ENCODE assay signal across 11 cellular contexts in the genomic region with DNA sequence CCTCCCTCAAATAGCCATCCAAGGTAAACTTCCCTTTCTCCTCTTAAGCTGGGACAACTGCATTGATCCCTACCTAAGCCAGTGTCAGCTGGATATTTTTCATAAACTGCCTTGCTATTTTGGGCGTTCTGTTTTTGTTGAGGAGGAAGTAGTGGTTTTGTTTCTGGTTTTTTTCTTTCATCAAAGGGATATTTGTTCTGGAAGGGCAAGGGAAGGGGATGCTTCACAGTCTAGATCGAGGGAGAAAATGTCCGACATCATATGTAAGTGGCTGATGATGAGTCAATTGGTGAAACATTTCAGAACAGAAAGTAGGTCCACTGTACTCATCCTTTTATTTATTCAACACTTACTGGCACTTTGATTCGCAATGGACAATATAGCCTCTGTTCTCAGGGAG. TPM values are rescaled to one million over a fixed set of nuclear protein-coding genes. Genes with fewer than 3 reads are reported as not detected.
DNase-seq lines count a peak whose midpoint lies in the region; TF ChIP-seq lines count a peak whose summit lies in the region.
"Had no signal": no experiment of that assay in that cellular context is flagged by ENCODE, and none has a peak within 500 bp of the region (broad histone marks: within the 10 kb centered on the region; RNA-seq: fewer than 3 reads in every experiment).

No MANE protein-coding gene starts in this region.

- no peaks in the 10 kb centered on the region for H3K9me3 ChIP-seq in hepatocyte (ENCODE audit: low read depth)

- H3K9me2 ChIP-seq in hepatocyte (replicated peaks; ENCODE audit: insufficient read depth), result no peaks in the 10 kb centered on the region

- WGBS in hepatocyte (ENCODE audit: low lambda C conversion rate, missing lambda C conversion rate), result 85% methylated on average over 4 of the region's 4 CpGs

- H3K36me3 ChIP-seq in hepatocyte (replicated peaks; ENCODE audit: insufficient read depth, low read depth), result no peaks in the 10 kb centered on the region

- H3K9me3 Mint-ChIP-seq in nephron progenitor cell, result peaks cover 17% of the 10 kb centered on the region

- H3K79me2 ChIP-seq in hepatocyte, result peaks cover 68% of the 10 kb centered on the region

- peak; percentile 44 for DNase-seq in EH (ENCODE audit: low read depth)
- peak; percentile 32 for DNase-seq in OCI-M1 (lab: John Stamatoyannopoulos, UW)
- peak; percentile 65 for DNase-seq in dermis blood vessel endothelial cell
- no peak for DNase-seq in nephron progenitor cell
- DNase-seq in hepatocyte (ENCODE audit: low spot score), result no peak
- no peak for DNase-seq in NCI-H2107 (lab: John Stamatoyannopoulos, UW)
- DNase-seq in activated effector memory CD4-positive, alpha-beta T cell treated with Interleukin-2 at 50 U/mL for 16 hours, result no peak
- no peak for DNase-seq in HUDEP-2 (lab: John Stamatoyannopoulos, UW; ENCODE audit: unreplicated experiment in 76 of 76)
- DNase-seq: activated CD8-positive, alpha-beta T cell treated with anti-CD3 and anti-CD28 coated beads, Interleukin-2, amount 10 ng/mL, durations not matched to agents 7 days and 5 days; PC-9; small intestine had no signal

- no peak for TF ChIP-seq CTCF in nephron progenitor cell (IDR thresholded peaks at IDR 0.05)
- no peak for TF ChIP-seq CTCF in hepatocyte (IDR thresholded peaks at IDR 0.05; ENCODE audit: poor library complexity)

- no peak overlapping the region for H3K4me3 ChIP-seq in hepatocyte
- H3K4me3 ChIP-seq: PC-9 had no signal

- no peaks in the 10 kb centered on the region for H3K27me3 Mint-ChIP-seq in nephron progenitor cell (ENCODE audit: low read depth, poor library complexity)

- no peak overlapping the region for H3K27ac ChIP-seq in hepatocyte
- H3K27ac ChIP-seq: PC-9 had no signal

- H3K4me2 ChIP-seq in hepatocyte, result no peak overlapping the region
- H3K4me2 ChIP-seq: PC-9 had no signal

- peaks cover 19% of the 10 kb centered on the region for H4K20me1 ChIP-seq in hepatocyte (ENCODE audit: insufficient read depth, poor library complexity, severe bottlenecking)

- H3K36me3 Mint-ChIP-seq in nephron progenitor cell (ENCODE audit: low read depth), result peaks cover 23% of the 10 kb centered on the region

- no peaks in the 10 kb centered on the region for H3K27me3 ChIP-seq in hepatocyte

- peak overlapping the region; percentile 60 for H3K4me3 Mint-ChIP-seq in nephron progenitor cell
- H3K4me3 Mint-ChIP-seq: activated CD8-positive, alpha-beta T cell treated with anti-CD3 and anti-CD28 coated beads, Interleukin-2, amount 10 ng/mL, durations not matched to agents 7 days and 5 days had no signal

- H3K4me1 ChIP-seq in hepatocyte (ENCODE audit: insufficient read depth), result peaks cover 52% of the 10 kb centered on the region

- no peaks in the 10 kb centered on the region for H3K4me1 Mint-ChIP-seq in nephron progenitor cell

- no peak overlapping the region for H3K27ac Mint-ChIP-seq in nephron progenitor cell
- H3K27ac Mint-ChIP-seq: activated CD8-positive, alpha-beta T cell treated with anti-CD3 and anti-CD28 coated beads, Interleukin-2, amount 10 ng/mL, durations not matched to agents 7 days and 5 days had no signal

- no peak overlapping the region for H2AFZ ChIP-seq in hepatocyte
- H2AFZ ChIP-seq: PC-9 had no signal

RNA-seq across cellular contexts. Expression of gene TANC1, which starts 31.0 kb away (rescaled TPM):
- 92.6 and 99.7 TPM in 2 replicates for total RNA-seq in dermis blood vessel endothelial cell
- total RNA-seq in hepatocyte, result 18.5 and 20.6 TPM in 2 replicates
- 8.3 and 8.9 TPM in 2 replicates for polyA plus RNA-seq in hepatocyte

Comparison
In these comparisons a context has a peak if more than half of its experiments do, and no peak if none do; other contexts are left out.
1. DNase-seq: peak in EH (single experiment), OCI-M1 (single experiment) and dermis blood vessel endothelial cell (single experiment); none in nephron progenitor cell (single experiment), hepatocyte (single experiment), NCI-H2107 (single experiment), activated effector memory CD4-positive, alpha-beta T cell treated with Interleukin-2 at 50 U/mL for 16 hours (single experiment) and HUDEP-2 (0 of 76).